In the genomic region with DNA sequence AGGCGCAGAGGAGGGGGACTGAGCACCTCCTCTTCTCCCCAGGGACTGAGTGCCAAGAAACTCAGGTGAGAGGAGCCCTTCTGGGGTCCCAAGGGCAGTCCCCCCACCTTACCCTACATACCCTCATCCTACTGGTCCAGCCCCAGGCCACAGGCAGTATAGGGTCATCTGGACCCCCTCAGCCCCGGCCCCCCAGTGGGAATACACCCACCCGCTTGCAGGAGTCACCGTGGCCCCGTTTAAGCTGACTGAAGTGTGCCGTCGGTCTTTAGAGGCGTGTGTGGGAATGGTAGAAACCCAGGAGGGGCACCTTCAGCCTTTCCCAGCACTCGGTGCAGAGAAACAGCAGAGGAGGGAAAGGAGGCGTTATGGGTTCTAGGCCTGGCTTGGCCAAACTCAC, we compare ENCODE assay signal across 10 cellular contexts. TPM values are rescaled to one million over a fixed set of nuclear protein-coding genes. Genes with fewer than 3 reads are reported as not detected.
DNase-seq lines count a peak whose midpoint lies in the region; ATAC-seq and TF ChIP-seq lines count a peak whose summit lies in the region.
"Had no signal": no experiment of that assay in that cellular context is flagged by ENCODE, and none has a peak within 500 bp of the region (broad histone marks: within the 10 kb centered on the region; RNA-seq: fewer than 3 reads in every experiment).

No MANE protein-coding gene starts in this region.

- POLR2A ChIA-PET in Panc1 (lab: Charles Lee), result no interaction called here

- ATAC-seq in natural killer cell (peak in 2 of 3 donors; percentile 6 to 10), Panc1 (peak; percentile 23; the same call in 1 of the 2 replicates), left colon (peak; percentile 11)
- ATAC-seq in natural killer cell treated with Interleukin-12 subunit alpha and Interleukin-12 subunit beta and Interleukin-15 and Interleukin-18, amount 100 ng/mL, for 72 hours, result no peak

- peaks cover 12 to 16% of the 10 kb centered on the region in 2 donors for H3K27me3 Mint-ChIP-seq in natural killer cell (ENCODE audit: low read depth in 2 of 2)
- peaks cover 15 to 16% of the 10 kb centered on the region in 2 donors for H3K27me3 Mint-ChIP-seq in natural killer cell treated with Interleukin-12 subunit alpha and Interleukin-12 subunit beta and Interleukin-15 and Interleukin-18, amount 100 ng/mL, for 72 hours

- H3K27me3 ChIP-seq in Panc1 (ENCODE audit: control insufficient read depth, insufficient read depth, low read length), result no peaks in the 10 kb centered on the region; the same call in 1 of the 2 replicates
- H3K27me3 ChIP-seq in uterus, result no peaks in the 10 kb centered on the region
- H3K27me3 ChIP-seq: thyroid gland had no signal

- no peaks in the 10 kb centered on the region for H3K36me3 Mint-ChIP-seq in natural killer cell
- no peaks in the 10 kb centered on the region for H3K36me3 Mint-ChIP-seq in natural killer cell treated with Interleukin-12 subunit alpha and Interleukin-12 subunit beta and Interleukin-15 and Interleukin-18, amount 100 ng/mL, for 72 hours
- H3K36me3 Mint-ChIP-seq: memory B cell had no signal

- no peak for DNase-seq in natural killer cell
- no peak for DNase-seq in natural killer cell treated with Interleukin-12 subunit alpha and Interleukin-12 subunit beta and Interleukin-15 and Interleukin-18, amount 100 ng/mL, for 72 hours (ENCODE audit: low spot score)
- DNase-seq in Panc1 (ENCODE audit: low read depth, low spot score), result no peak
- DNase-seq in left colon, result no peak
- no peak for DNase-seq in uterus
- DNase-seq in activated gamma-delta T cell treated with Interleukin-2 at 50 U/mL for 16 hours, result no peak
- no peak for DNase-seq in activated naive CD4-positive, alpha-beta T cell treated with Interleukin-2 at 50 U/mL for 16 hours
- no peak for DNase-seq in Ammon's horn (ENCODE audit: low spot score)

- H3K4me3 ChIP-seq in Panc1 (ENCODE audit: low read depth in 2 of 2, low read length in 2 of 2), result no peak overlapping the region; a peak in 1 of 4 replicates
- no peak overlapping the region for H3K4me3 ChIP-seq in uterus
- H3K4me3 ChIP-seq: thyroid gland had no signal

- H3K9me3 Mint-ChIP-seq in natural killer cell, result no peaks in the 10 kb centered on the region
- no peaks in the 10 kb centered on the region for H3K9me3 Mint-ChIP-seq in natural killer cell treated with Interleukin-12 subunit alpha and Interleukin-12 subunit beta and Interleukin-15 and Interleukin-18, amount 100 ng/mL, for 72 hours
- H3K9me3 Mint-ChIP-seq: memory B cell had no signal

- peaks cover 7 to 10% of the 10 kb centered on the region in 2 donors for H3K4me1 Mint-ChIP-seq in natural killer cell
- peaks cover 0 to 9% of the 10 kb centered on the region in 2 donors for H3K4me1 Mint-ChIP-seq in natural killer cell treated with Interleukin-12 subunit alpha and Interleukin-12 subunit beta and Interleukin-15 and Interleukin-18, amount 100 ng/mL, for 72 hours (ENCODE audit: low read depth in 2 of 2)

- H3K27ac ChIP-seq in Panc1 (ENCODE audit: low read length), result no peak overlapping the region
- peak overlapping the region; percentile 59 to 80 for H3K27ac ChIP-seq in uterus

- CTCF ChIA-PET in Panc1 (lab: Charles Lee), result no interaction called here

- intact Hi-C loops in natural killer cell (cut with micrococcal nuclease) (no loop called here), Panc1 (cut with micrococcal nuclease; ENCODE audit: unreplicated experiment) (no loop called here), left colon (cut with DNase I, micrococcal nuclease) (no loop called here), uterus (cut with DNase I; ENCODE audit: low total_unique reads) (no loop called here)

- no peak for TF ChIP-seq POLR2A in uterus (IDR thresholded peaks at IDR 0.05)

- no peaks in the 10 kb centered on the region for H3K9me3 ChIP-seq in Panc1 (ENCODE audit: control insufficient read depth, insufficient read depth, low read depth, low read length)
- no peaks in the 10 kb centered on the region for H3K9me3 ChIP-seq in uterus
- H3K9me3 ChIP-seq: thyroid gland had no signal

- H3K4me1 ChIP-seq in Panc1 (ENCODE audit: control insufficient read depth, insufficient read depth, low read length) (no peaks in the 10 kb centered on the region), uterus (peaks cover 0 to 16% of the 10 kb centered on the region in 2 donors)

- H3K36me3 ChIP-seq in Panc1 (ENCODE audit: control insufficient read depth, insufficient read depth, low read length), result no peaks in the 10 kb centered on the region
- no peaks in the 10 kb centered on the region for H3K36me3 ChIP-seq in uterus
- H3K36me3 ChIP-seq: thyroid gland had no signal

- TF ChIP-seq CTCF in natural killer cell (IDR thresholded peaks at IDR 0.05) (no peak), Panc1 (IDR thresholded peaks at IDR 0.05) (no peak), uterus (IDR thresholded peaks at IDR 0.05) (no peak)

- in situ Hi-C loops in Panc1 (cut with HindIII; ENCODE audit: low pct_unique_long_range_greater_than_20kb, low sequenced_read_pairs), result no loop called here

- no peak overlapping the region for H3K4me3 Mint-ChIP-seq in natural killer cell
- H3K4me3 Mint-ChIP-seq in natural killer cell treated with Interleukin-12 subunit alpha and Interleukin-12 subunit beta and Interleukin-15 and Interleukin-18, amount 100 ng/mL, for 72 hours, result no peak overlapping the region

- no TSS peak for BruUV-seq in Panc1 (replicated peaks; lab: Mats Ljungman, UMichigan)

- H3K27ac Mint-ChIP-seq in natural killer cell, result no peak overlapping the region
- H3K27ac Mint-ChIP-seq in natural killer cell treated with Interleukin-12 subunit alpha and Interleukin-12 subunit beta and Interleukin-15 and Interleukin-18, amount 100 ng/mL, for 72 hours, result no peak overlapping the region
- H3K27ac Mint-ChIP-seq: memory B cell had no signal

RNA-seq across cellular contexts. Expression of a gene that starts 30.8 kb away (rescaled TPM):
- total RNA-seq in natural killer cell (under 1 TPM; 0.18 to 0.82 (median 0.19) TPM), Panc1 (2021; ENCODE audit: unreplicated experiment) (0.10 TPM), left colon (1 to 10 TPM; 2.4 to 9.5 TPM), uterus (100 to 1,000 TPM in 1 of 4 donors, 10 to 100 TPM in 3; 20.3 to 160 (median 50.4) TPM)
- under 1 TPM; 0.14 to 0.47 TPM for total RNA-seq in natural killer cell treated with Interleukin-12 subunit alpha and Interleukin-12 subunit beta and Interleukin-15 and Interleukin-18, amount 100 ng/mL, for 72 hours
- polyA plus RNA-seq in Panc1 (2012; ENCODE audit: insufficient read length), result not detected

Comparison
In these comparisons a context has a peak if more than half of its experiments do, and no peak if none do; other contexts are left out.
1. ATAC-seq: peak in natural killer cell (2 of 3), Panc1 (single experiment) and left colon (single experiment); none in natural killer cell treated with Interleukin-12 subunit alpha and Interleukin-12 subunit beta and Interleukin-15 and Interleukin-18, amount 100 ng/mL, for 72 hours (0 of 2).